1 cellular context compared by ENCODE assay signal in genomic region chr20:62818592-62819493, GRCh38.
A peak's percentile ranks its signal among the peaks of the same experiment; 100 is the strongest.
TF ChIP-seq lines count a peak whose summit lies in the region.

No MANE protein-coding gene starts in this region.

TF ChIP-seq in HepG2, 621 proteins besides CTCF, POLR2A, EP300 and RAD21 (continued from another document and continues in another):
- TF ChIP-seq DRAP1 (CRISPR knock-in tag; IDR thresholded peaks at IDR 0.05) (peak; percentile 43; the same call in 1 of the 2 replicates), HNF1A (IDR thresholded peaks at IDR 0.05; ENCODE audit: low read depth) (no peak), HNF1A (CRISPR knock-in tag; IDR thresholded peaks at IDR 0.05; ENCODE audit: borderline replicate concordance) (no peak), ZNF773 (CRISPR knock-in tag; IDR thresholded peaks at IDR 0.05; ENCODE audit: borderline replicate concordance) (no peak), NAIF1 (CRISPR knock-in tag; IDR thresholded peaks at IDR 0.05; ENCODE audit: borderline replicate concordance) (no peak), CEBPZ (IDR thresholded peaks at IDR 0.05; ENCODE audit: low read length) (no peak), ZNF333 (CRISPR knock-in tag; IDR thresholded peaks at IDR 0.05; ENCODE audit: borderline replicate concordance) (no peak), FOXA3 (CRISPR knock-in tag; IDR thresholded peaks at IDR 0.05) (no peak), NFIB (CRISPR knock-in tag; IDR thresholded peaks at IDR 0.05; ENCODE audit: borderline replicate concordance) (peak; percentile 73; the same call in 1 of the 2 replicates), ARHGAP35 (CRISPR knock-in tag; IDR thresholded peaks at IDR 0.05; ENCODE audit: borderline replicate concordance) (peak; percentile 26; the same call in 1 of the 2 replicates), ZSCAN31 (CRISPR knock-in tag; IDR thresholded peaks at IDR 0.05; ENCODE audit: low read depth) (peak; percentile 41; the same call in 1 of the 2 replicates), DZIP1 (CRISPR knock-in tag; IDR thresholded peaks at IDR 0.05) (peak; percentile 82; the same call in 1 of the 2 replicates), FLYWCH1 (CRISPR knock-in tag; IDR thresholded peaks at IDR 0.05) (no peak), ZNF275 (CRISPR knock-in tag; IDR thresholded peaks at IDR 0.05; ENCODE audit: borderline replicate concordance) (no peak), ZBTB42 (CRISPR knock-in tag; IDR thresholded peaks at IDR 0.05) (0 out of 2 replicates have a peak, but pooled peaks have one; percentile 47), RFX1 (IDR thresholded peaks at IDR 0.05) (no peak), SALL2 (CRISPR knock-in tag; IDR thresholded peaks at IDR 0.05) (no peak), SIX4 (CRISPR knock-in tag; IDR thresholded peaks at IDR 0.05) (peak; percentile 10; the same call in 1 of the 2 replicates), NKX3-1 (CRISPR knock-in tag; IDR thresholded peaks at IDR 0.05) (no peak), NFIC (IDR thresholded peaks at IDR 0.05; ENCODE audit: low read length) (no peak; the same call in 1 of the 2 replicates), KMT2A (CRISPR knock-in tag; IDR thresholded peaks at IDR 0.05) (0 out of 2 replicates have a peak, but pooled peaks have one; percentile 56), MED13 (CRISPR knock-in tag; IDR thresholded peaks at IDR 0.05) (no peak), ZHX2 (IDR thresholded peaks at IDR 0.05; ENCODE audit: low read depth) (0 out of 2 replicates have a peak, but pooled peaks have one; percentile 38), ZHX2 (CRISPR knock-in tag; IDR thresholded peaks at IDR 0.05; ENCODE audit: borderline replicate concordance) (no peak), NFE2L1 (CRISPR knock-in tag; IDR thresholded peaks at IDR 0.05; ENCODE audit: borderline replicate concordance) (peak; percentile 86), SMC3 (IDR thresholded peaks at IDR 0.05; ENCODE audit: low read length) (no peak), CCDC6 (CRISPR knock-in tag; IDR thresholded peaks at IDR 0.05) (0 out of 2 replicates have a peak, but pooled peaks have one; percentile 18), ZFYVE20 (CRISPR knock-in tag; IDR thresholded peaks at IDR 0.05; ENCODE audit: borderline replicate concordance, low read depth) (0 out of 2 replicates have a peak, but pooled peaks have one; percentile 38), SP140L (CRISPR knock-in tag; IDR thresholded peaks at IDR 0.05; ENCODE audit: borderline replicate concordance) (no peak; the same call in 1 of the 2 replicates), E2F2 (CRISPR knock-in tag; IDR thresholded peaks at IDR 0.05; ENCODE audit: borderline replicate concordance) (no peak), TBL1XR1 (IDR thresholded peaks at IDR 0.05; ENCODE audit: borderline replicate concordance, low read length, partially characterized antibody) (no peak), RNF219 (CRISPR knock-in tag; IDR thresholded peaks at IDR 0.05) (no peak), ZNF766 (CRISPR knock-in tag; IDR thresholded peaks at IDR 0.05; ENCODE audit: borderline replicate concordance) (0 out of 2 replicates have a peak, but pooled peaks have one; percentile 17), ZNF160 (CRISPR knock-in tag; IDR thresholded peaks at IDR 0.05) (no peak), GLI4 (CRISPR knock-in tag; IDR thresholded peaks at IDR 0.05; ENCODE audit: borderline replicate concordance) (no peak), KMT2B (CRISPR knock-in tag; IDR thresholded peaks at IDR 0.05) (peak; percentile 55; the same call in 1 of the 2 replicates), SETDB1 (CRISPR knock-in tag; IDR thresholded peaks at IDR 0.05; ENCODE audit: borderline replicate concordance) (no peak), RBFOX2 (IDR thresholded peaks at IDR 0.05; ENCODE audit: low read depth, low read length) (peak; percentile 72), ZNF703 (CRISPR knock-in tag; IDR thresholded peaks at IDR 0.05; ENCODE audit: borderline replicate concordance) (no peak)
